18 cellular contexts compared by ENCODE assay signal in genomic region chr12:20446836-20447235, GRCh38.
"Had no signal": no experiment of that assay in that cellular context is flagged by ENCODE, and none has a peak within 500 bp of the region (broad histone marks: within the 10 kb centered on the region; RNA-seq: fewer than 3 reads in every experiment).

No MANE protein-coding gene starts in this region.

- H3K36me3 ChIP-seq: left lung, neutrophil, suprapubic skin, thyroid gland, upper lobe of left lung, uterus had no signal

- ATAC-seq: left lung had no signal

- H3K27ac ChIP-seq: left lung, neutrophil, suprapubic skin, thyroid gland, upper lobe of left lung, uterus had no signal

- H3K27me3 ChIP-seq: left lung, neutrophil, suprapubic skin, thyroid gland, upper lobe of left lung, uterus had no signal

- DNase-seq: effector CD4-positive, alpha-beta T cell; foreskin melanocyte; head of caudate nucleus; hypothalamus; islet precursor cell; left lung; mesenchymal stem cell; naive B cell; nephron progenitor cell; stimulated activated CD4-positive, alpha-beta T cell treated with anti-CD3 and anti-CD28 coated beads, Interleukin-2, amount 100 ng/mL, for 48 hours; stimulated activated naive CD4-positive, alpha-beta T cell treated with Interleukin-2 at 50 U/mL for 16 hours; thyroid gland; upper lobe of left lung; uterus had no signal

- H3K4me3 ChIP-seq: left lung, lung, smooth muscle cell, suprapubic skin, thyroid gland, upper lobe of left lung, uterus had no signal

- H3K9me3 ChIP-seq: left lung, neutrophil, suprapubic skin, thyroid gland, upper lobe of left lung, uterus had no signal

- H3K4me1 ChIP-seq: left lung, suprapubic skin, thyroid gland, upper lobe of left lung, uterus had no signal
